In the genomic region with DNA sequence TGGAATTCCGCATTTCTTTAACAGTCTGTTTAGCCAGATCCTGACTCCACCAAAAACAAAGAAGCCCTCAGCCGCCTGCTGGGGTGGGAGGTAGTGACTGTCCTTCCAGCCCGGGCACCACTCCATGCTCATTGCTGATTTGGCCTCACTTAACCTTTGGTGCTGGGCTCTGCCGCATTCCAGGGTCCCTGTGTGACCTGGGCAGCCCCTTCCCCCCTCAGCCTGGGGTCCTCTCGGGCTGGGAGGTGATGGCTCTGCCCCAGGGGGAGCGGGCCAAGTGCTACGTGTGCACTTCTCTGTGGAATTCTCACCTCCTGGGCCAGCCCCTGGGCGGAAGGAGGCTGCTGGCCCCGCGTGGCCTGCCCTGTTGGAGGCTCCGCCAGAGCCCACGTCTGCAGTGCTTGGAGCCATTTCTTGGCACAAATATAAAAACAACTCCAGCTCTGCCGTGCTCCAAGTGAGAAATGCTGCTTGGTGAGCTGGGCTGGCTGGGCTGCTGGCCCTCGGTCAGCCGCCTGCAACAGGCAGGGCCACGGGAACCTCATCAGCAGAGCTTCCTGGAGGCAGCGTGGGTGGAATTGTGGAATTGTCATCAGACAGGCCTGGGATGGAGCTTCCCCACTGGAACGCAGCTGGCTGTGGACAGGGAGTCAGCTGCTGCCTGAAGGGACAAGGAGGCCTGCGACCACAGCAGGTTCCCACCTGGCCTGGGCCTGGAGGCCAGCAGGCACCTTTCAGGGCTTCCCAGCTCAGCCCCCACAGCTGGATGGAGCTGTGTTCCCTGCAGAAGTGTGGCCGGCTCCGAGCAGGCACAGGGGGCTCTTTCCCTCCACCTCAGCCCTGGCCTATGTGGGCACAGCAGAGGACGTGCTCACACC, we compare ENCODE assay signal across 11 cellular contexts.
DNase-seq lines count a peak whose midpoint lies in the region; ATAC-seq, FAIRE-seq and TF ChIP-seq lines count a peak whose summit lies in the region.
"Had no signal": no experiment of that assay in that cellular context is flagged by ENCODE, and none has a peak within 500 bp of the region (broad histone marks: within the 10 kb centered on the region; RNA-seq: fewer than 3 reads in every experiment).

No MANE protein-coding gene starts in this region.

- no peak overlapping the region for H2AFZ ChIP-seq in HepG2 (ENCODE audit: low read length)

- no TSS peak for BruUV-seq in HepG2 (replicated peaks; lab: Mats Ljungman, UMichigan)

- TF ChIP-seq POLR2A in HepG2 (IDR thresholded peaks at IDR 0.05; ENCODE audit: insufficient read depth in 1 of 2, low read depth in 2 of 2, low read length in 2 of 2), result no peak
- TF ChIP-seq POLR2A in heart left ventricle (IDR thresholded peaks at IDR 0.05), result no peak
- TF ChIP-seq POLR2A in H54 (IDR thresholded peaks at IDR 0.05; ENCODE audit: low read depth, low read length), result no peak

- FAIRE-seq in HepG2 (lab: Jason Lieb, UNC) (no peak), H54 (lab: Jason Lieb, UNC) (no peak)
- FAIRE-seq: A549, bronchial epithelial cell had no signal

- TF ChIP-seq EP300 in HepG2 (IDR thresholded peaks at IDR 0.05; ENCODE audit: low read depth in 2 of 2, low read length in 2 of 2), result no peak
- no peak for TF ChIP-seq EP300 in HepG2 (CRISPR knock-in tag; IDR thresholded peaks at IDR 0.05; ENCODE audit: borderline replicate concordance)

- H3K4me1 ChIP-seq in liver (ENCODE audit: control insufficient read depth in 4 of 4, insufficient read depth in 4 of 4, low read length in 3 of 4) (no peaks in the 10 kb centered on the region), HepG2 (ENCODE audit: insufficient read depth, low read length) (peaks cover 1% of the 10 kb centered on the region; the same call in 1 of the 2 replicates), heart left ventricle (peaks cover 0 to 47% (median 27%) of the 10 kb centered on the region in 12 donors), aorta (ENCODE audit: control insufficient read depth in 1 of 2, insufficient read depth in 2 of 2, low read length in 2 of 2) (peaks cover 0 to 3% of the 10 kb centered on the region in 2 donors)
- H3K4me1 ChIP-seq: A549 had no signal

- H3K27ac ChIP-seq in liver (ENCODE audit: low read depth in 1 of 2, low read length in 2 of 2), result no peak overlapping the region
- H3K27ac ChIP-seq in HepG2 (ENCODE audit: extremely low read length, insufficient read depth, low read length), result no peak overlapping the region
- H3K27ac ChIP-seq in heart left ventricle, result peak overlapping the region in 9 of 12 donors; percentile 26 to 81 (median 54)
- H3K27ac ChIP-seq in aorta (ENCODE audit: low read depth in 1 of 2, low read length in 2 of 2), result peak overlapping the region; percentile 23 to 86
- H3K27ac ChIP-seq: A549 had no signal

- WGBS in liver, result 68% methylated on average over 22 of the region's 22 CpGs
- 19% methylated on average over 8 of the region's 22 CpGs for WGBS in HepG2 (ENCODE audit: low lambda C conversion rate)
- WGBS in heart left ventricle, 4 donors, result 17 to 39% (median 21%) methylated on average over 18 to 22 of the region's 22 CpGs
- 5 to 8% methylated on average over 22 of the region's 22 CpGs for WGBS in aorta, 2 donors

- H3K9me3 ChIP-seq in liver (ENCODE audit: control insufficient read depth in 4 of 4, low read length in 3 of 4), result no peaks in the 10 kb centered on the region
- H3K9me3 ChIP-seq in HepG2 (ENCODE audit: low read length), result no peaks in the 10 kb centered on the region
- H3K9me3 ChIP-seq in heart left ventricle, result no peaks in the 10 kb centered on the region
- H3K9me3 ChIP-seq in aorta (ENCODE audit: control insufficient read depth, low read length), result no peaks in the 10 kb centered on the region
- H3K9me3 ChIP-seq: A549 had no signal

- TF ChIP-seq CTCF in liver (IDR thresholded peaks at IDR 0.05; ENCODE audit: low read depth, low read length, missing input control) (no peak), HepG2 (CRISPR knock-in tag; IDR thresholded peaks at IDR 0.05) (no peak), heart left ventricle (IDR thresholded peaks at IDR 0.05) (no peak), osteocyte (IDR thresholded peaks at IDR 0.05) (no peak), GM20000 (IDR thresholded peaks at IDR 0.05; ENCODE audit: extremely low read depth, missing control alignments) (no peak)

- no peak for DNase-seq in HepG2 (ENCODE audit: low spot score)
- peak; percentile 52 to 73 (median 67) for DNase-seq in heart left ventricle
- no peak for DNase-seq in osteocyte (ENCODE audit: extremely low spot score, unreplicated experiment)
- DNase-seq in aorta, result peak in 1 of 2 donors; percentile 84
- DNase-seq in GM20000 (ENCODE audit: low spot score), result no peak
- DNase-seq in H54 (ENCODE audit: insufficient read length, low spot score), result no peak
- DNase-seq in NCI-H226, result no peak
- DNase-seq: stimulated activated CD4-positive, alpha-beta T cell treated with anti-CD3 and anti-CD28 coated beads, Interleukin-4, amount 100 ng/mL, for 4 hours had no signal

- H3K4me2 ChIP-seq in HepG2 (ENCODE audit: low read depth, low read length), result no peak overlapping the region
- H3K4me2 ChIP-seq: A549 had no signal

- H3K4me3 ChIP-seq in liver (ENCODE audit: low read depth in 1 of 3, low read length in 3 of 3), result no peak overlapping the region
- H3K4me3 ChIP-seq in HepG2 (replicated peaks in 1 of 3; ENCODE audit: insufficient read depth in 1 of 3, low read depth in 2 of 3, low read length in 3 of 3), result no peak overlapping the region
- H3K4me3 ChIP-seq in heart left ventricle, result no peak overlapping the region
- H3K4me3 ChIP-seq in aorta (ENCODE audit: low read length in 2 of 2), result no peak overlapping the region
- H3K4me3 ChIP-seq: A549 had no signal

- H3K36me3 ChIP-seq in liver (ENCODE audit: control insufficient read depth in 4 of 4, insufficient read depth in 3 of 4, low read depth in 1 of 4, low read length in 3 of 4) (no peaks in the 10 kb centered on the region), HepG2 (replicated peaks in 1 of 2; ENCODE audit: control insufficient read depth in 1 of 2, insufficient read depth in 2 of 2, low read length in 2 of 2) (no peaks in the 10 kb centered on the region), heart left ventricle (no peaks in the 10 kb centered on the region), aorta (ENCODE audit: control insufficient read depth in 1 of 2, insufficient read depth in 2 of 2, low read length in 1 of 2) (no peaks in the 10 kb centered on the region)

- no peak overlapping the region for H3K9ac ChIP-seq in liver (ENCODE audit: low read depth in 1 of 2, low read length in 2 of 2)
- H3K9ac ChIP-seq in HepG2 (ENCODE audit: insufficient read depth, low read depth, low read length), result no peak overlapping the region

- ATAC-seq in HepG2, result no peak
- peak; percentile 21 to 73 (median 67) for ATAC-seq in heart left ventricle
- ATAC-seq in aorta (ENCODE audit: low FRiP score), result peak; percentile 85
- ATAC-seq: A549 had no signal

- intact Hi-C loops in HepG2 (cut with micrococcal nuclease; ENCODE audit: unreplicated experiment), result no loop called here
- intact Hi-C loops in heart left ventricle (cut with DNase I), result no loop called here
- intact Hi-C loops in aorta (cut with DNase I), result no loop called here

- POLR2A ChIA-PET in HepG2 (lab: Yijun Ruan, JAX), result no interaction called here

- in situ Hi-C loops in HepG2 (cut with HindIII; ENCODE audit: extremely low pct_ligation_motif_present, low pct_unique_long_range_greater_than_20kb), result no loop called here

- CTCF ChIA-PET in HepG2 (lab: Yijun Ruan, JAX; ENCODE audit: low intra/inter-chr PET ratio, low total read pairs), result no interaction called here

- H3K27me3 ChIP-seq in liver (ENCODE audit: control insufficient read depth in 4 of 4, insufficient read depth in 4 of 4, low read length in 3 of 4) (no peaks in the 10 kb centered on the region), HepG2 (ENCODE audit: control insufficient read depth in 1 of 2, insufficient read depth in 2 of 2, low read length in 2 of 2) (peaks cover 11 to 58% of the 10 kb centered on the region in 2 experiments; a peak in 4 of 5 replicates), heart left ventricle (no peaks in the 10 kb centered on the region), aorta (ENCODE audit: control insufficient read depth in 1 of 2, insufficient read depth in 2 of 2, low read length in 1 of 2) (no peaks in the 10 kb centered on the region)

- no peak overlapping the region for H3K4me3 Mint-ChIP-seq in osteocyte (ENCODE audit: unreplicated experiment)

- peaks cover 29% of the 10 kb centered on the region for H3K4me1 Mint-ChIP-seq in osteocyte (ENCODE audit: unreplicated experiment)

- no peak for TF ChIP-seq RAD21 in liver (IDR thresholded peaks at IDR 0.05)
- TF ChIP-seq RAD21 in HepG2 (CRISPR knock-in tag; IDR thresholded peaks at IDR 0.05), result no peak

- H3K36me3 Mint-ChIP-seq in osteocyte (ENCODE audit: unreplicated experiment), result no peaks in the 10 kb centered on the region

- H4K20me1 ChIP-seq in HepG2 (ENCODE audit: insufficient read depth, low read length), result no peaks in the 10 kb centered on the region

- H3K9me3 Mint-ChIP-seq in osteocyte (ENCODE audit: unreplicated experiment), result no peaks in the 10 kb centered on the region

- peak overlapping the region; percentile 83 for H3K27ac Mint-ChIP-seq in osteocyte (ENCODE audit: unreplicated experiment)

- no peaks in the 10 kb centered on the region for H3K79me2 ChIP-seq in HepG2 (ENCODE audit: insufficient read depth, low read length)

- peaks cover 3% of the 10 kb centered on the region for H3K27me3 Mint-ChIP-seq in osteocyte (ENCODE audit: unreplicated experiment)

TF ChIP-seq in HepG2, 621 proteins besides CTCF, POLR2A, EP300 and RAD21 (continues in another document):
- TF ChIP-seq GPN1 (CRISPR knock-in tag; IDR thresholded peaks at IDR 0.05; ENCODE audit: borderline replicate concordance) (no peak), NR2F1 (CRISPR knock-in tag; IDR thresholded peaks at IDR 0.05) (no peak), ZNF841 (CRISPR knock-in tag; IDR thresholded peaks at IDR 0.05; ENCODE audit: borderline replicate concordance) (no peak), U2AF2 (IDR thresholded peaks at IDR 0.05; ENCODE audit: low read depth, low read length) (no peak), ZFP82 (CRISPR knock-in tag; IDR thresholded peaks at IDR 0.05; ENCODE audit: borderline replicate concordance) (no peak), CHCHD3 (CRISPR knock-in tag; IDR thresholded peaks at IDR 0.05) (no peak), RFX3 (CRISPR knock-in tag; IDR thresholded peaks at IDR 0.05) (no peak), IRX3 (CRISPR knock-in tag; IDR thresholded peaks at IDR 0.05; ENCODE audit: borderline replicate concordance, low read depth) (no peak), THYN1 (CRISPR knock-in tag; IDR thresholded peaks at IDR 0.05; ENCODE audit: borderline replicate concordance, low read depth) (no peak), REXO4 (CRISPR knock-in tag; IDR thresholded peaks at IDR 0.05; ENCODE audit: borderline replicate concordance) (no peak), ERF (CRISPR knock-in tag; IDR thresholded peaks at IDR 0.05) (no peak), NFIC (IDR thresholded peaks at IDR 0.05; ENCODE audit: low read length) (no peak)
- TF ChIP-seq, protein P1, sequence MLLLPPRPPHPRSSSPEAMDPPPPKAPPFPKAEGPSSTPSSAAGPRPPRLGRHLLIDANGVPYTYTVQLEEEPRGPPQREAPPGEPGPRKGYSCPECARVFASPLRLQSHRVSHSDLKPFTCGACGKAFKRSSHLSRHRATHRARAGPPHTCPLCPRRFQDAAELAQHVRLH (CRISPR knock-in tag; IDR thresholded peaks at IDR 0.05; ENCODE audit: borderline replicate concordance, low read depth), result no peak

Comparison
In these comparisons a context has a peak if more than half of its experiments do, and no peak if none do; other contexts are left out.
1. H3K27ac ChIP-seq: peak in heart left ventricle (9 of 12) and aorta (2 of 2); none in liver (0 of 2) and HepG2 (single experiment).
2. DNase-seq: peak in heart left ventricle (5 of 5); none in HepG2 (single experiment), osteocyte (single experiment), GM20000 (single experiment), H54 (single experiment) and NCI-H226 (single experiment).